Comparison of ENCODE assay signal across 17 cellular contexts in genomic region chr11:68266936-68267880, GRCh38. TPM values are rescaled to one million over a fixed set of nuclear protein-coding genes. Genes with fewer than 3 reads are reported as not detected.
A peak's percentile ranks its signal among the peaks of the same experiment; 100 is the strongest.
DNase-seq lines count a peak whose midpoint lies in the region; ATAC-seq and TF ChIP-seq lines count a peak whose summit lies in the region.
"Had no signal": no experiment of that assay in that cellular context is flagged by ENCODE, and none has a peak within 500 bp of the region (broad histone marks: within the 10 kb centered on the region; RNA-seq: fewer than 3 reads in every experiment).

No MANE protein-coding gene starts in this region.

- intact Hi-C loops in OCI-LY7 (cut with micrococcal nuclease; ENCODE audit: unreplicated experiment): no loop called here

- peaks cover 49% of the 10 kb centered on the region for H3K36me3 Mint-ChIP-seq in stimulated activated effector memory CD8-positive, alpha-beta T cell treated with anti-CD3 and anti-CD28 coated beads, Interleukin-12 subunit alpha, Interleukin-12 subunit beta, amount 100 ng/mL, for 72 hours

- no peaks in the 10 kb centered on the region for H3K9me2 ChIP-seq in OCI-LY7 (ENCODE audit: insufficient read depth, low read length)

- H3K79me2 ChIP-seq in OCI-LY7 (ENCODE audit: insufficient read depth, low read depth, low read length): peaks cover 55% of the 10 kb centered on the region

- H3K27ac ChIP-seq in OCI-LY7 (ENCODE audit: low read depth, low read length, poor library complexity, severe bottlenecking): peak overlapping the region; percentile 99
- H3K27ac ChIP-seq: psoas muscle had no signal

- H3K9me3 ChIP-seq in OCI-LY7 (ENCODE audit: low read length): no peaks in the 10 kb centered on the region
- H3K9me3 ChIP-seq: psoas muscle had no signal

- POLR2A ChIA-PET in OCI-LY7 (lab: Charles Lee): interaction anchor here (0.5 to 2.1 kb wide), 5 partner anchors 15 to 805 kb away, joined by 3 to 5 read pairs (median 3); no protein-coding TSS in a partner anchor

- H3K9me3 Mint-ChIP-seq in stimulated activated effector memory CD8-positive, alpha-beta T cell treated with anti-CD3 and anti-CD28 coated beads, Interleukin-12 subunit alpha, Interleukin-12 subunit beta, amount 100 ng/mL, for 72 hours: no peaks in the 10 kb centered on the region
- H3K9me3 Mint-ChIP-seq: T-helper 2 cell treated with Interferon-gamma antibody and Interleukin-4, amounts not matched to agents 5 μg/mL and 100 μg/mL, for 36 hours had no signal

- CTCF ChIA-PET in OCI-LY7 (lab: Charles Lee; ENCODE audit: unreplicated experiment): no interaction called here

- peaks cover 60% of the 10 kb centered on the region for H3K4me1 ChIP-seq in OCI-LY7 (ENCODE audit: insufficient read depth, low read length, poor library complexity, severe bottlenecking)

- peak overlapping the region; percentile 88 for H3K4me2 ChIP-seq in OCI-LY7 (ENCODE audit: low read length)

- no peaks in the 10 kb centered on the region for H4K20me1 ChIP-seq in OCI-LY7 (ENCODE audit: insufficient read depth, low read length)

- no peak for ATAC-seq in stimulated activated effector memory CD8-positive, alpha-beta T cell treated with anti-CD3 and anti-CD28 coated beads, Interleukin-12 subunit alpha, Interleukin-12 subunit beta, amount 100 ng/mL, for 72 hours
- ATAC-seq in GM18909 (IDR thresholded peaks at IDR 0.05; ENCODE audit: poor library complexity, unreplicated experiment): no peak
- ATAC-seq: left ventricle myocardium superior, psoas muscle had no signal

- peak overlapping the region; percentile 40 for H3K27ac Mint-ChIP-seq in stimulated activated effector memory CD8-positive, alpha-beta T cell treated with anti-CD3 and anti-CD28 coated beads, Interleukin-12 subunit alpha, Interleukin-12 subunit beta, amount 100 ng/mL, for 72 hours
- H3K27ac Mint-ChIP-seq: T-helper 2 cell treated with Interferon-gamma antibody and Interleukin-4, amounts not matched to agents 5 μg/mL and 100 μg/mL, for 36 hours had no signal

- H3K4me3 Mint-ChIP-seq in stimulated activated effector memory CD8-positive, alpha-beta T cell treated with anti-CD3 and anti-CD28 coated beads, Interleukin-12 subunit alpha, Interleukin-12 subunit beta, amount 100 ng/mL, for 72 hours: no peak overlapping the region
- H3K4me3 Mint-ChIP-seq: T-helper 2 cell treated with Interferon-gamma antibody and Interleukin-4, amounts not matched to agents 5 μg/mL and 100 μg/mL, for 36 hours had no signal

- H3K4me1 Mint-ChIP-seq in stimulated activated effector memory CD8-positive, alpha-beta T cell treated with anti-CD3 and anti-CD28 coated beads, Interleukin-12 subunit alpha, Interleukin-12 subunit beta, amount 100 ng/mL, for 72 hours: peaks cover 35% of the 10 kb centered on the region

- peaks cover 76% of the 10 kb centered on the region for H3K36me3 ChIP-seq in OCI-LY7 (ENCODE audit: insufficient read depth, low read length)

- peak overlapping the region; percentile 17 for H3K4me3 ChIP-seq in GM12875 (ENCODE audit: low read depth, low read length)
- H3K4me3 ChIP-seq in OCI-LY7 (ENCODE audit: low read depth, low read length, poor library complexity, severe bottlenecking): peak overlapping the region; percentile 62
- H3K4me3 ChIP-seq in fibroblast of villous mesenchyme (ENCODE audit: low read depth, low read length): no peak overlapping the region
- H3K4me3 ChIP-seq: psoas muscle had no signal

- peak; percentile 58 for DNase-seq in OCI-LY7 (ENCODE audit: low spot score)
- DNase-seq in fibroblast of villous mesenchyme (ENCODE audit: low read depth): peak; percentile 33
- DNase-seq in stimulated activated effector memory CD8-positive, alpha-beta T cell treated with anti-CD3 and anti-CD28 coated beads, Interleukin-12 subunit alpha, Interleukin-12 subunit beta, amount 100 ng/mL, for 72 hours (ENCODE audit: low spot score in 2 of 2): no peak
- no peak for DNase-seq in NCI-H524 treated with DMSO at 0.1 percent for 48 hours (lab: John Stamatoyannopoulos, UW)
- no peak for DNase-seq in NCI-H2081 (lab: John Stamatoyannopoulos, UW)
- DNase-seq in stimulated activated naive CD4-positive, alpha-beta T cell (lab: John Stamatoyannopoulos, UW): no peak
- DNase-seq: activated naive CD4-positive, alpha-beta T cell treated with anti-CD3 and anti-CD28 coated beads, Interleukin-2, amount 50 U/mL, for 16 hours; effector CD4-positive, alpha-beta T cell; GOT3; left ventricle myocardium superior; NCI-H2107; NCI-H774; psoas muscle; Right ventricle myocardium superior had no signal

- TF ChIP-seq CTCF in GM12875 (IDR thresholded peaks at IDR 0.05; ENCODE audit: borderline replicate concordance, insufficient read depth, low read depth, low read length) (no peak), OCI-LY7 (conservative IDR thresholded peaks at IDR 0.05; ENCODE audit: low read length) (no peak), fibroblast of villous mesenchyme (IDR thresholded peaks at IDR 0.05; ENCODE audit: insufficient read depth, low read depth, low read length) (no peak)

- H2AFZ ChIP-seq in OCI-LY7 (ENCODE audit: low read length): no peak overlapping the region; the same call in 1 of the 2 replicates

- BruUV-seq in OCI-LY7 (replicated peaks; lab: Mats Ljungman, UMichigan): no TSS peak

RNA-seq across cellular contexts. Expression of gene C11orf24, which starts 4.6 kb away (rescaled TPM):
- total RNA-seq in OCI-LY7 (2014; rRNA removed; shearing (Covaris generic)): 53.9 and 81.1 TPM in 2 replicates
- 94.1 and 114 TPM in 2 replicates for total RNA-seq in OCI-LY7 (2022)
- total RNA-seq in fibroblast of villous mesenchyme: 50.1 and 64.4 TPM in 2 replicates

RNA-seq across cellular contexts. Expression of gene LRP5, which starts 45.2 kb away (rescaled TPM):
- total RNA-seq in OCI-LY7 (2014; rRNA removed; shearing (Covaris generic)): 0.59 and 0.60 TPM in 2 replicates
- total RNA-seq in OCI-LY7 (2022) (0.26 TPM in 1 of 2 replicates, not detected in the other), fibroblast of villous mesenchyme (28.3 and 31.5 TPM in 2 replicates)

RNA-seq across cellular contexts. Expression of gene KMT5B, which starts 54.1 kb away (rescaled TPM):
- 13.9 and 14.3 TPM in 2 replicates for total RNA-seq in OCI-LY7 (2014; rRNA removed; shearing (Covaris generic))
- total RNA-seq in OCI-LY7 (2022) (26.3 and 28.8 TPM in 2 replicates), fibroblast of villous mesenchyme (20.0 and 29.4 TPM in 2 replicates)

Comparison
In these comparisons a context has a peak if more than half of its experiments do, and no peak if none do; other contexts are left out.
1. DNase-seq: peak in OCI-LY7 (single experiment) and fibroblast of villous mesenchyme (single experiment); none in stimulated activated effector memory CD8-positive, alpha-beta T cell treated with anti-CD3 and anti-CD28 coated beads, Interleukin-12 subunit alpha, Interleukin-12 subunit beta, amount 100 ng/mL, for 72 hours (0 of 2), NCI-H524 treated with DMSO at 0.1 percent for 48 hours (single experiment), NCI-H2081 (0 of 2) and stimulated activated naive CD4-positive, alpha-beta T cell (0 of 6).
2. RNA of gene LRP5, which starts 45.2 kb away (total RNA-seq): 28.3 to 31.5 TPM in fibroblast of villous mesenchyme; 0.26 to 0.60 TPM in OCI-LY7; every median in the first group is over 10 times any median in the second.